In the genomic region with DNA sequence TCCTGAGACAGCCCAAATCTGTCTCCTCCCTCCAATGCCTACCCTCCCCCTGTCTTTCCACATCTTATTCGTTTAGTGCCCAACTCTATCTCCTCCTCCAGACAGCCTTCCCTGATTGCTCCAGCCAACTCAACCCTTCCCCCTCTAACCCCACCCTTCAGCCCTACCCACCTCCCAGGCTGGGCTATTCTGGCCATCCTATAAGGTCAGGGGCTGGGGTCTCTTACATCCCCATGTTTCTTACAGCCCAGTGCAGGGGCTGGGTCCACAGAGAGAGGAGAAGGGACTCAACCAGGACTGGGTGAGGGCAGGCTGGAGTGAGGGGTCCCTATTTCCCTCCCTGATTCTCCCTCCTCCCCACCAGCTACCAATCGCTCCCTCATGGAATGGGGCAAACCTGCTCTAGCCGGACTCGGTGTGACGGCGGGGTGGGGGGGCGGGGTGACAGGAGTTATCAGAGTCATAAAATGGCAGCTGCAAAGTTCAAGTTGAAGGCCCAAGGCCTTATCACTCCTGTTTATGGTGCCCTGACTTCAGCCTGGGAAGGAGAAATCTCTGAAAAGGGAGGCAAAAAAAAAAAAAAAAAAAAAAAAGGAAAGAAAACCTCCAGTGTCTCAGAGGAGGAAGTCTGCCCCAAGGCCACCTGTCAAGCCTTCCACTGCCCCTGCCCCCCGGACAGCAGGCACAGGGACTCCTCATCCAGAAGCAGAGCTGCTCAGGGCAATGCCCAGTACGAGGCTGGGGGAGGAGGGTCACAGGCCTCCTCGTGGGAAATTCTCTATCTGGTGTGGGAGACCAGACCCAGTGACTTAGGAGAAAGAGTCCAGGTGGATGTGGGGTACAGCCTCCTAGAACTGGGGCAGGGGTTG, we compare ENCODE assay signal across 13 cellular contexts. TPM values are rescaled to one million over a fixed set of nuclear protein-coding genes. Genes with fewer than 3 reads are reported as not detected.
DNase-seq lines count a peak whose midpoint lies in the region; ATAC-seq and TF ChIP-seq lines count a peak whose summit lies in the region.
"Had no signal": no experiment of that assay in that cellular context is flagged by ENCODE, and none has a peak within 500 bp of the region (broad histone marks: within the 10 kb centered on the region; RNA-seq: fewer than 3 reads in every experiment).

No MANE protein-coding gene starts in this region.

- H3K79me1 ChIP-seq in trophoblast cell (ENCODE audit: low read length) = peaks cover 6% of the 10 kb centered on the region

- no peaks in the 10 kb centered on the region for H3K79me2 ChIP-seq in trophoblast cell (ENCODE audit: control insufficient read depth, insufficient read depth, low read length, poor library complexity)

- H4K8ac ChIP-seq in trophoblast cell (ENCODE audit: low read depth, low read length) = no peak overlapping the region

- peak; percentile 10 for DNase-seq in activated naive CD8-positive, alpha-beta T cell treated with anti-CD3 and anti-CD28 coated beads, Interleukin-2, amount 10 ng/mL, durations not matched to agents 7 days and 5 days
- DNase-seq in activated naive CD8-positive, alpha-beta T cell treated with anti-CD3 and anti-CD28 coated beads for 36 hours = no peak
- DNase-seq in activated naive CD4-positive, alpha-beta T cell treated with anti-CD3 and anti-CD28 coated beads, Interleukin-2, amount 50 U/mL, for 16 hours = peak; percentile 1
- DNase-seq in upper lobe of left lung (peak in 1 of 2 donors; percentile 19), cortex of kidney (lab: John Stamatoyannopoulos, UW) (no peak), trophoblast cell (no peak)
- DNase-seq in effector CD8-positive, alpha-beta T cell (lab: John Stamatoyannopoulos, UW) = no peak
- DNase-seq: activated CD4-positive, alpha-beta T cell treated with anti-CD3 and anti-CD28 coated beads for 48 hours; dermis blood vessel endothelial cell; DND-41; stimulated activated CD4-positive, alpha-beta T cell treated with anti-CD3 and anti-CD28 coated beads, Interleukin-12 subunit alpha, Interleukin-12 subunit beta, amount 100 ng/mL, for 4 hours had no signal

- no peak overlapping the region for H3K4me2 ChIP-seq in trophoblast cell (ENCODE audit: low read length)

- no peak overlapping the region for H2AFZ ChIP-seq in trophoblast cell (ENCODE audit: insufficient read depth, low read length, poor library complexity)

- H3K9ac ChIP-seq in mucosa of rectum (ENCODE audit: low read depth in 1 of 2, low read length in 2 of 2) (peak overlapping the region; percentile 61 to 86), trophoblast cell (ENCODE audit: low read length) (no peak overlapping the region)

- POLR2A ChIA-PET in activated naive CD8-positive, alpha-beta T cell treated with anti-CD3 and anti-CD28 coated beads, Interleukin-2, amount 10 ng/mL, durations not matched to agents 7 days and 5 days (lab: Charles Lee) = no interaction called here

- no peak overlapping the region for H3K18ac ChIP-seq in trophoblast cell (ENCODE audit: low read length)

- H4K91ac ChIP-seq in trophoblast cell (ENCODE audit: low read depth, low read length) = no peak overlapping the region

- no peaks in the 10 kb centered on the region for H3K9me3 Mint-ChIP-seq in activated naive CD8-positive, alpha-beta T cell treated with anti-CD3 and anti-CD28 coated beads, Interleukin-2, amount 10 ng/mL, durations not matched to agents 7 days and 5 days
- no peaks in the 10 kb centered on the region for H3K9me3 Mint-ChIP-seq in activated naive CD8-positive, alpha-beta T cell treated with anti-CD3 and anti-CD28 coated beads for 36 hours

- H3K4me1 Mint-ChIP-seq in activated naive CD8-positive, alpha-beta T cell treated with anti-CD3 and anti-CD28 coated beads, Interleukin-2, amount 10 ng/mL, durations not matched to agents 7 days and 5 days = peaks cover 35% of the 10 kb centered on the region
- peaks cover 54% of the 10 kb centered on the region for H3K4me1 Mint-ChIP-seq in activated naive CD8-positive, alpha-beta T cell treated with anti-CD3 and anti-CD28 coated beads for 36 hours

- H3K4me3 ChIP-seq in mucosa of rectum (ENCODE audit: low read length in 2 of 2) (peak overlapping the region; percentile 79 to 85), upper lobe of left lung (peak overlapping the region in 3 of 4 donors; percentile 61 to 75 (median 73)), trophoblast cell (ENCODE audit: low read depth, low read length) (no peak overlapping the region)
- H3K4me3 ChIP-seq: SK-N-MC had no signal

- no peak overlapping the region for H3K4ac ChIP-seq in trophoblast cell (ENCODE audit: low read depth, low read length)

- peaks cover 18 to 19% of the 10 kb centered on the region in 2 donors for H3K27me3 ChIP-seq in mucosa of rectum (ENCODE audit: control insufficient read depth in 2 of 2, insufficient read depth in 2 of 2, low read length in 2 of 2)
- H3K27me3 ChIP-seq in upper lobe of left lung = no peaks in the 10 kb centered on the region
- peaks cover 5% of the 10 kb centered on the region for H3K27me3 ChIP-seq in trophoblast cell (ENCODE audit: insufficient read depth, low read length)

- peaks cover 54 to 73% of the 10 kb centered on the region in 2 donors for H3K4me1 ChIP-seq in mucosa of rectum (ENCODE audit: control insufficient read depth in 2 of 2, insufficient read depth in 2 of 2, low read length in 2 of 2)
- H3K4me1 ChIP-seq in upper lobe of left lung = peaks cover 20 to 66% (median 46%) of the 10 kb centered on the region in 4 donors
- H3K4me1 ChIP-seq in trophoblast cell (ENCODE audit: control insufficient read depth in 1 of 2, insufficient read depth in 2 of 2, low read length in 2 of 2) = peaks cover 16 to 17% of the 10 kb centered on the region in 2 experiments

- ATAC-seq in activated naive CD8-positive, alpha-beta T cell treated with anti-CD3 and anti-CD28 coated beads, Interleukin-2, amount 10 ng/mL, durations not matched to agents 7 days and 5 days (ENCODE audit: low read depth) = no peak
- ATAC-seq in upper lobe of left lung (ENCODE audit: low FRiP score in 2 of 2) = no peak

- no peak overlapping the region for H4K12ac ChIP-seq in trophoblast cell (ENCODE audit: low read depth, low read length)

- no peak overlapping the region for H3K23ac ChIP-seq in trophoblast cell (ENCODE audit: low read length)

- H3K9me3 ChIP-seq in mucosa of rectum (ENCODE audit: control insufficient read depth in 2 of 2, low read length in 2 of 2) (no peaks in the 10 kb centered on the region), upper lobe of left lung (no peaks in the 10 kb centered on the region), trophoblast cell (ENCODE audit: insufficient read depth, low read depth, low read length) (no peaks in the 10 kb centered on the region)

- no peaks in the 10 kb centered on the region for H3K36me3 Mint-ChIP-seq in activated naive CD8-positive, alpha-beta T cell treated with anti-CD3 and anti-CD28 coated beads, Interleukin-2, amount 10 ng/mL, durations not matched to agents 7 days and 5 days
- no peaks in the 10 kb centered on the region for H3K36me3 Mint-ChIP-seq in activated naive CD8-positive, alpha-beta T cell treated with anti-CD3 and anti-CD28 coated beads for 36 hours

- no peak for TF ChIP-seq EP300 in upper lobe of left lung (IDR thresholded peaks at IDR 0.05)

- no peak overlapping the region for H2BK120ac ChIP-seq in trophoblast cell (ENCODE audit: insufficient read depth, low read length, poor library complexity)

- no peak overlapping the region for H3K14ac ChIP-seq in trophoblast cell (ENCODE audit: low read length)

- H3K27me3 Mint-ChIP-seq in activated naive CD8-positive, alpha-beta T cell treated with anti-CD3 and anti-CD28 coated beads, Interleukin-2, amount 10 ng/mL, durations not matched to agents 7 days and 5 days = peaks cover 20% of the 10 kb centered on the region
- H3K27me3 Mint-ChIP-seq in activated naive CD8-positive, alpha-beta T cell treated with anti-CD3 and anti-CD28 coated beads for 36 hours = peaks cover 18% of the 10 kb centered on the region

- no peak overlapping the region for H2AK5ac ChIP-seq in trophoblast cell (ENCODE audit: low read length)

- no peak overlapping the region for H3K4me3 Mint-ChIP-seq in activated naive CD8-positive, alpha-beta T cell treated with anti-CD3 and anti-CD28 coated beads, Interleukin-2, amount 10 ng/mL, durations not matched to agents 7 days and 5 days
- H3K4me3 Mint-ChIP-seq in activated naive CD8-positive, alpha-beta T cell treated with anti-CD3 and anti-CD28 coated beads for 36 hours = no peak overlapping the region

- WGBS in upper lobe of left lung, 2 donors = 56 to 66% methylated on average over 6 to 10 of the region's 10 CpGs
- WGBS in trophoblast cell (ENCODE audit: extremely low coverage, insufficient coverage, insufficient read length) = no CpG with 5 or more reads among the region's 10 CpGs

- no peak overlapping the region for H3K27ac Mint-ChIP-seq in activated naive CD8-positive, alpha-beta T cell treated with anti-CD3 and anti-CD28 coated beads, Interleukin-2, amount 10 ng/mL, durations not matched to agents 7 days and 5 days
- no peak overlapping the region for H3K27ac Mint-ChIP-seq in activated naive CD8-positive, alpha-beta T cell treated with anti-CD3 and anti-CD28 coated beads for 36 hours

- H3K27ac ChIP-seq in mucosa of rectum (ENCODE audit: low read depth in 2 of 2, low read length in 2 of 2) (peak overlapping the region; percentile 92 to 99), upper lobe of left lung (peak overlapping the region; percentile 89 to 93 (median 90)), trophoblast cell (ENCODE audit: low read depth, low read length) (no peak overlapping the region)
- H3K27ac ChIP-seq: SK-N-MC had no signal

- H3K36me3 ChIP-seq in mucosa of rectum (ENCODE audit: control insufficient read depth in 2 of 2, insufficient read depth in 2 of 2, low read length in 2 of 2) = no peaks in the 10 kb centered on the region
- peaks cover 0 to 21% (median 0%) of the 10 kb centered on the region in 4 donors for H3K36me3 ChIP-seq in upper lobe of left lung
- no peaks in the 10 kb centered on the region for H3K36me3 ChIP-seq in trophoblast cell (ENCODE audit: control insufficient read depth in 1 of 2, insufficient read depth in 2 of 2, low read length in 2 of 2)

- no peak overlapping the region for H2BK5ac ChIP-seq in trophoblast cell (ENCODE audit: low read depth, low read length, poor library complexity)

- H2BK12ac ChIP-seq in trophoblast cell (ENCODE audit: low read length) = no peak overlapping the region

- no peak for TF ChIP-seq CTCF in upper lobe of left lung (IDR thresholded peaks at IDR 0.05)

- TF ChIP-seq POLR2A in upper lobe of left lung (IDR thresholded peaks at IDR 0.05) = no peak

RNA-seq across cellular contexts. Expression of gene VIPR1, which starts 2.1 kb away (rescaled TPM):
- total RNA-seq in activated naive CD8-positive, alpha-beta T cell treated with anti-CD3 and anti-CD28 coated beads, Interleukin-2, amount 10 ng/mL, durations not matched to agents 7 days and 5 days = 10 to 100 TPM; 22.3 to 26.9 TPM
- 1 to 10 TPM; 6.0 to 6.6 TPM for total RNA-seq in activated naive CD8-positive, alpha-beta T cell treated with anti-CD3 and anti-CD28 coated beads for 36 hours
- total RNA-seq in upper lobe of left lung = 100 to 1,000 TPM in 4 of 6 donors, 10 to 100 TPM in 2; 92.6 to 577 (median 198) TPM
- polyA plus RNA-seq in trophoblast cell (2013) = 8.1 and 8.8 TPM in 2 replicates

Comparison
In these comparisons a context has a peak if more than half of its experiments do, and no peak if none do; other contexts are left out.
1. DNase-seq: peak in activated naive CD8-positive, alpha-beta T cell treated with anti-CD3 and anti-CD28 coated beads, Interleukin-2, amount 10 ng/mL, durations not matched to agents 7 days and 5 days (single experiment) and activated naive CD4-positive, alpha-beta T cell treated with anti-CD3 and anti-CD28 coated beads, Interleukin-2, amount 50 U/mL, for 16 hours (single experiment); none in activated naive CD8-positive, alpha-beta T cell treated with anti-CD3 and anti-CD28 coated beads for 36 hours (single experiment), effector CD8-positive, alpha-beta T cell (single experiment), cortex of kidney (single experiment) and trophoblast cell (0 of 2).